Comparison of ENCODE assay signal across 12 cellular contexts in the genomic region with DNA sequence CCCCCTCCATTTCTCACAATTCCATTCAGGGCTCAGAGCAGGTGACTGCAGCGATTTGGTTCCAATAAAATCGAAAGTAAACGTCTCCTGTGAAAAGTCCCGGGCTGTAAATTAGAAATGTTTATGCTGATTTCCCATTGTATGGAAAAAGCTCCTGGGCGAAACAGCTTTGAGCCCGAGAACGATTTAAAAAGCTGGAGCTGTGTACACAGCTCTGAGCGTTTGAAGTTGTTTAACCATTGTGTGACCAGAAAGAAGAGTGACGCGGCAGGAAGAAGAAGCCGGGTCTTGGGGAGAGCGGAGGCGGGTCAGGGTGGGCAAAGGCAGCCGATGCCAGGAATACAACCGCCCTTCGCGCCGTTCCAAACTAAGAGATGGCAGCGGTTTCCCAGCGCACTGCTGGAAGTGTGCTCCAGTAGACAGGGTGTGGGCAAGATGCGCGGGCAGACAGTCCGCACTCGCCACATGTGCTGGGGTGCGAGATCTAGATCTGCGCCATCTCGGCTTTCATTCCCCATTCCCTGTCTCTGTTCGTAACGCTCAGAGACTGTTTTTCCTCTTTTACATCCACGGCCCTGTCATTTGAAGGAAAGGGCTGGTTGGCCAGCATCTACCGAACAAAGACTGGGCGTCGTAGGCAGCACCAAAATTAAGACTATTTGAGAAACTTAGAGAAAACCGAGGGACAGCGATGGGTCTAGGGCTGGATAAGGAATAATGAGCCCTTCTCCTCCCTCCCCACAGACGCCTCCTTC. TPM values are rescaled to one million over a fixed set of nuclear protein-coding genes. Genes with fewer than 3 reads are reported as not detected.
DNase-seq lines count a peak whose midpoint lies in the region; ATAC-seq, FAIRE-seq and TF ChIP-seq lines count a peak whose summit lies in the region.
"Had no signal": no experiment of that assay in that cellular context is flagged by ENCODE, and none has a peak within 500 bp of the region (broad histone marks: within the 10 kb centered on the region; RNA-seq: fewer than 3 reads in every experiment).

No MANE protein-coding gene starts in this region.

- no peak overlapping the region for H3K27ac ChIP-seq in SK-N-MC
- H3K27ac ChIP-seq in hepatocyte: no peak overlapping the region
- no peak overlapping the region for H3K27ac ChIP-seq in stomach
- H3K27ac ChIP-seq: GM23248 had no signal

- H3K9me2 ChIP-seq in hepatocyte (replicated peaks; ENCODE audit: insufficient read depth): no peaks in the 10 kb centered on the region

- ATAC-seq in HG03280 (IDR thresholded peaks at IDR 0.05; ENCODE audit: unreplicated experiment): no peak

- H3K9me3 Mint-ChIP-seq in activated CD4-positive, alpha-beta T cell treated with anti-CD3 and anti-CD28 coated beads, Interleukin-2, amount 10 ng/mL, durations not matched to agents 24 days and 14 days: peaks cover 20% of the 10 kb centered on the region

- H3K36me3 ChIP-seq in SK-N-MC (ENCODE audit: insufficient read depth, low read length) (no peaks in the 10 kb centered on the region), hepatocyte (replicated peaks; ENCODE audit: insufficient read depth, low read depth) (no peaks in the 10 kb centered on the region), stomach (no peaks in the 10 kb centered on the region)

- peaks cover 75% of the 10 kb centered on the region for H3K27me3 Mint-ChIP-seq in activated CD4-positive, alpha-beta T cell treated with anti-CD3 and anti-CD28 coated beads, Interleukin-2, amount 10 ng/mL, durations not matched to agents 24 days and 14 days

- peaks cover 4% of the 10 kb centered on the region for H3K36me3 Mint-ChIP-seq in activated CD4-positive, alpha-beta T cell treated with anti-CD3 and anti-CD28 coated beads, Interleukin-2, amount 10 ng/mL, durations not matched to agents 24 days and 14 days (ENCODE audit: low read depth)

- H2AFZ ChIP-seq in hepatocyte: no peak overlapping the region
- H2AFZ ChIP-seq: GM23248 had no signal

- H3K4me1 ChIP-seq in hepatocyte (ENCODE audit: insufficient read depth): peaks cover 6% of the 10 kb centered on the region
- peaks cover 37 to 57% (median 47%) of the 10 kb centered on the region in 4 donors for H3K4me1 ChIP-seq in stomach

- DNase-seq in activated CD4-positive, alpha-beta T cell treated with anti-CD3 and anti-CD28 coated beads, Interleukin-2, amount 10 ng/mL, durations not matched to agents 24 days and 14 days: no peak
- DNase-seq in activated CD4-positive, alpha-beta T cell treated with anti-CD3 and anti-CD28 coated beads, Interleukin-2, amount 50 U/mL, for 48 hours: no peak
- no peak for DNase-seq in SK-N-MC (ENCODE audit: low read depth, low spot score)
- no peak for DNase-seq in hepatocyte (ENCODE audit: low spot score)
- no peak for DNase-seq in stomach
- no peak for DNase-seq in NCI-H2107 treated with DMSO at 0.1 percent for 48 hours (lab: John Stamatoyannopoulos, UW; ENCODE audit: unreplicated experiment)
- DNase-seq in RCC 7860 (ENCODE audit: low spot score): no peak
- DNase-seq: GM23248; stimulated activated CD4-positive, alpha-beta T cell treated with anti-CD3 and anti-CD28 coated beads, Interleukin-2, amount 100 ng/mL, for 48 hours had no signal

- peaks cover 21% of the 10 kb centered on the region for H3K4me1 Mint-ChIP-seq in activated CD4-positive, alpha-beta T cell treated with anti-CD3 and anti-CD28 coated beads, Interleukin-2, amount 10 ng/mL, durations not matched to agents 24 days and 14 days

- intact Hi-C loops in activated CD4-positive, alpha-beta T cell treated with anti-CD3 and anti-CD28 coated beads, Interleukin-2, amount 10 ng/mL, durations not matched to agents 24 days and 14 days (cut with micrococcal nuclease): loop anchor here (2.0 kb wide), 1 partner anchor 131 kb away; no protein-coding TSS in a partner anchor
- intact Hi-C loops in stomach (cut with DNase I; ENCODE audit: low total_unique reads): no loop called here

- H3K27ac Mint-ChIP-seq in activated CD4-positive, alpha-beta T cell treated with anti-CD3 and anti-CD28 coated beads, Interleukin-2, amount 10 ng/mL, durations not matched to agents 24 days and 14 days: no peak overlapping the region

- TF ChIP-seq CTCF in hepatocyte (IDR thresholded peaks at IDR 0.05; ENCODE audit: poor library complexity) (no peak), stomach (IDR thresholded peaks at IDR 0.05) (no peak)

- H3K4me3 Mint-ChIP-seq in activated CD4-positive, alpha-beta T cell treated with anti-CD3 and anti-CD28 coated beads, Interleukin-2, amount 10 ng/mL, durations not matched to agents 24 days and 14 days: peak overlapping the region; percentile 76

- H3K27me3 ChIP-seq in hepatocyte (peaks cover 99% of the 10 kb centered on the region), stomach (peaks cover 40 to 97% (median 84%) of the 10 kb centered on the region in 3 donors)

- WGBS in hepatocyte (ENCODE audit: low lambda C conversion rate, missing lambda C conversion rate): 13% methylated on average over 36 of the region's 36 CpGs
- WGBS in stomach, 5 donors: 5 to 8% (median 7%) methylated on average over 36 of the region's 36 CpGs

- no peaks in the 10 kb centered on the region for H3K79me2 ChIP-seq in hepatocyte

- no peaks in the 10 kb centered on the region for H4K20me1 ChIP-seq in hepatocyte (ENCODE audit: insufficient read depth, poor library complexity, severe bottlenecking)

- H3K4me3 ChIP-seq in SK-N-MC (peak overlapping the region; percentile 5; the same call in 1 of the 2 replicates), hepatocyte (no peak overlapping the region), stomach (peak overlapping the region; percentile 23 to 46 (median 32))
- H3K4me3 ChIP-seq: GM23248 had no signal

- no peak for FAIRE-seq in RCC 7860 (lab: Jason Lieb, UNC)

- no peaks in the 10 kb centered on the region for H3K9me3 ChIP-seq in SK-N-MC (ENCODE audit: low read depth, low read length)
- H3K9me3 ChIP-seq in hepatocyte (ENCODE audit: low read depth): no peaks in the 10 kb centered on the region
- H3K9me3 ChIP-seq in stomach: peaks cover 0 to 6% (median 0%) of the 10 kb centered on the region in 4 donors

- no peak for TF ChIP-seq EP300 in stomach (IDR thresholded peaks at IDR 0.05)

- no peak overlapping the region for H3K9ac ChIP-seq in SK-N-MC (ENCODE audit: insufficient read length)
- H3K9ac ChIP-seq: GM23248 had no signal

- H3K4me2 ChIP-seq in hepatocyte: peak overlapping the region; percentile 60

- no peak for TF ChIP-seq POLR2A in stomach (IDR thresholded peaks at IDR 0.05)

RNA-seq across cellular contexts. Expression of a gene that starts 1.0 kb away (rescaled TPM):
- total RNA-seq in activated CD4-positive, alpha-beta T cell treated with anti-CD3 and anti-CD28 coated beads, Interleukin-2, amount 10 ng/mL, durations not matched to agents 24 days and 14 days: not detected in 2 replicates
- total RNA-seq in hepatocyte (not detected in 2 replicates), stomach (not detected)
- polyA plus RNA-seq in hepatocyte (not detected in 2 replicates), stomach (not detected)
- total RNA-seq: Daoy, fibroblast of villous mesenchyme, GM23248 had no signal
- polyA plus RNA-seq: GM23248 had no signal
